Comparison of ENCODE assay signal across 8 cellular contexts in genomic region chr21:32403201-32403701, GRCh38. TPM values are rescaled to one million over a fixed set of nuclear protein-coding genes. Genes with fewer than 3 reads are reported as not detected.
DNase-seq lines count a peak whose midpoint lies in the region; ATAC-seq, FAIRE-seq and TF ChIP-seq lines count a peak whose summit lies in the region.

No MANE protein-coding gene starts in this region.

- peaks cover 9% of the 10 kb centered on the region for H3K4me1 Mint-ChIP-seq in CD4-positive, alpha-beta T cell (ENCODE audit: low read depth)
- H3K4me1 Mint-ChIP-seq in activated T-cell treated with anti-CD3 and anti-CD28 coated beads, Interleukin-2, amount 50 U/mL, for 72 hours (ENCODE audit: low read depth): peaks cover 13% of the 10 kb centered on the region

- no peak overlapping the region for H3K4me3 Mint-ChIP-seq in CD4-positive, alpha-beta T cell
- peak overlapping the region in 1 of 2 donors; percentile 24 for H3K4me3 Mint-ChIP-seq in activated T-cell treated with anti-CD3 and anti-CD28 coated beads, Interleukin-2, amount 50 U/mL, for 72 hours

- peak; percentile 83 for ATAC-seq in CD4-positive, alpha-beta T cell (ENCODE audit: poor library complexity)
- ATAC-seq in activated T-cell treated with anti-CD3 and anti-CD28 coated beads, Interleukin-2, amount 50 U/mL, for 72 hours (replicated peaks in 1 of 2): peak; percentile 76 to 78
- ATAC-seq in GM21717 (IDR thresholded peaks at IDR 0.05; ENCODE audit: unreplicated experiment) (no peak), HG03460 (IDR thresholded peaks at IDR 0.05; ENCODE audit: unreplicated experiment) (no peak)

- no peaks in the 10 kb centered on the region for H3K9me3 ChIP-seq in CD4-positive, alpha-beta T cell (ENCODE audit: control insufficient read depth, low read length)

- POLR2A ChIA-PET in CD4-positive, alpha-beta T cell (lab: Charles Lee): interaction anchor here (1.2 to 2.4 kb wide), 3 partner anchors 9 to 198 kb away, joined by 6 to 13 read pairs (median 6); partner anchors contain the start of gene EVA1C

- no peak overlapping the region for H3K27ac Mint-ChIP-seq in CD4-positive, alpha-beta T cell
- no peak overlapping the region for H3K27ac Mint-ChIP-seq in activated T-cell treated with anti-CD3 and anti-CD28 coated beads, Interleukin-2, amount 50 U/mL, for 72 hours

- peak in 9 of 10 experiments; percentile 12 to 45 (median 36) for DNase-seq in CD4-positive, alpha-beta T cell
- DNase-seq in HTR-8/SVneo (ENCODE audit: insufficient read length, low spot score): peak; percentile 76
- DNase-seq in OCI-M2 (lab: John Stamatoyannopoulos, UW; ENCODE audit: unreplicated experiment): peak; percentile 35
- peak; percentile 58 to 75 for DNase-seq in activated T-cell treated with anti-CD3 and anti-CD28 coated beads, Interleukin-2, amount 50 U/mL, for 72 hours
- DNase-seq in fibroblast of peridontal ligament (ENCODE audit: extremely low read depth): peak; percentile 85
- peak; percentile 16 for DNase-seq in occipital lobe (lab: John Stamatoyannopoulos, UW)

- intact Hi-C loops in CD4-positive, alpha-beta T cell (cut with DNase I, micrococcal nuclease): loop anchor here (1.0 to 2.0 kb wide), 2 partner anchors 166 to 198 kb away; no protein-coding TSS in a partner anchor

- H3K36me3 Mint-ChIP-seq in CD4-positive, alpha-beta T cell (ENCODE audit: low read depth): no peaks in the 10 kb centered on the region
- H3K36me3 Mint-ChIP-seq in activated T-cell treated with anti-CD3 and anti-CD28 coated beads, Interleukin-2, amount 50 U/mL, for 72 hours (ENCODE audit: insufficient read depth in 2 of 2): peaks cover 0 to under 1% of the 10 kb centered on the region in 2 donors

- H3K27me3 Mint-ChIP-seq in CD4-positive, alpha-beta T cell: peaks cover 3% of the 10 kb centered on the region
- peaks cover 9% of the 10 kb centered on the region for H3K27me3 Mint-ChIP-seq in activated T-cell treated with anti-CD3 and anti-CD28 coated beads, Interleukin-2, amount 50 U/mL, for 72 hours (ENCODE audit: low read depth)

- H3K9me3 Mint-ChIP-seq in CD4-positive, alpha-beta T cell: no peaks in the 10 kb centered on the region
- H3K9me3 Mint-ChIP-seq in activated T-cell treated with anti-CD3 and anti-CD28 coated beads, Interleukin-2, amount 50 U/mL, for 72 hours: peaks cover 0 to 2% of the 10 kb centered on the region in 2 donors

- no peaks in the 10 kb centered on the region for H3K27me3 ChIP-seq in CD4-positive, alpha-beta T cell (ENCODE audit: control insufficient read depth, insufficient read depth, low read length)

- FAIRE-seq in HTR-8/SVneo (lab: Jason Lieb, UNC): no peak

- CTCF ChIA-PET in CD4-positive, alpha-beta T cell (lab: Charles Lee): interaction anchor here (0.6 to 3.3 kb wide), 5 partner anchors 9 to 206 kb away, joined by 3 to 21 read pairs (median 3); partner anchors contain the start of gene EVA1C

- H3K27ac ChIP-seq in CD4-positive, alpha-beta T cell (ENCODE audit: low read depth, low read length): no peak overlapping the region

- peak; percentile 67 for TF ChIP-seq CTCF in CD4-positive, alpha-beta T cell (IDR thresholded peaks at IDR 0.05)

RNA-seq across cellular contexts. Expression of gene EVA1C, which starts 9.3 kb away (rescaled TPM):
- 10 to 100 TPM; 11.1 to 12.7 TPM for total RNA-seq in CD4-positive, alpha-beta T cell
- total RNA-seq in activated T-cell treated with anti-CD3 and anti-CD28 coated beads, Interleukin-2, amount 50 U/mL, for 72 hours: 1 to 10 TPM; 8.5 to 8.9 TPM
- 5.6 TPM for total RNA-seq in occipital lobe

RNA-seq across cellular contexts. Expression of gene URB1, which starts 10.4 kb away (rescaled TPM):
- total RNA-seq in CD4-positive, alpha-beta T cell: 1 to 10 TPM; 5.4 to 5.7 TPM
- 10 to 100 TPM; 15.4 to 16.7 TPM for total RNA-seq in activated T-cell treated with anti-CD3 and anti-CD28 coated beads, Interleukin-2, amount 50 U/mL, for 72 hours
- total RNA-seq in occipital lobe: 13.1 TPM

Comparison
In these comparisons a context has a peak if more than half of its experiments do, and no peak if none do; other contexts are left out.
1. ATAC-seq: peak in CD4-positive, alpha-beta T cell (single experiment) and activated T-cell treated with anti-CD3 and anti-CD28 coated beads, Interleukin-2, amount 50 U/mL, for 72 hours (2 of 2); none in GM21717 (single experiment) and HG03460 (single experiment).
2. DNase-seq: peak in every context shown above with its lines; median percentile 85 in fibroblast of peridontal ligament; 76 in HTR-8/SVneo; 66 in activated T-cell treated with anti-CD3 and anti-CD28 coated beads, Interleukin-2, amount 50 U/mL, for 72 hours; 36 in CD4-positive, alpha-beta T cell; 35 in OCI-M2; 16 in occipital lobe.